ENCODE assay signal across 9 cellular contexts in the genomic region with DNA sequence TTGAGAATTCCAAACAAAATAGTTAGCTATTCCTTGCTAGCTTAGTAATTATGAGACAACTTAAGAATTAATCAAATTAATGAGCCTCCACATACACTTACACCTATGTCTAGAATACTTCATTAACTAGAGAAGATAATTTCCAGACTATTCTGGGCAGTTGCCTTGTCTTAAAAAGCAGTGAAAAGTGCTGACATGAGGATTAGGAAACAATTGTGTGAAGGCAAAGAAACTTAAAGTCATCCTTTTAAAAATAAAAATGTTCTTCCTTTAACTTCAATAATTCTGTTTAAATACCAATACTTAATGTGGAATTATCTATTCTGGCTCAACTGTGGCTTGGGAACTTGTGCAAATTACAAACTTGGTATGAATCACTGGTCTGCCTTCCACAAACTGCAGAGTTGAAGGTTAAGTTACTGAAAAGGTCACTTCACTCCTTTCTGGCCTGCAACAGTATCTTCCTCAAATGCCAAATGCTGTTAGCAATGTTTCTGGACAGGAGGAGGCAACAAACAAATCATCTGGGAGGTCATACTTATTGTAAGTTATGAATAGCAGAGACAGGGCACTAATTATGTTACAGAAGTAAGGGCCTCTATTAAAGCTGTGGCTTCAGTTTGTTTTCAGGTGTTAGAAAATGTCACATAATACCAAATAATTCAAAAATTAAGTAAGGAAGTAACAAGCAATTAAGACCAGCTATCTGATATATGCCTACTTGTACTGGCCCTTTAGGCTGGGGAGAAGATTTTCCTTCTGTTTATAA. TPM values are rescaled to one million over a fixed set of nuclear protein-coding genes. Genes with fewer than 3 reads are reported as not detected.
DNase-seq lines count a peak whose midpoint lies in the region; ATAC-seq and TF ChIP-seq lines count a peak whose summit lies in the region.
"Had no signal": no experiment of that assay in that cellular context is flagged by ENCODE, and none has a peak within 500 bp of the region (broad histone marks: within the 10 kb centered on the region; RNA-seq: fewer than 3 reads in every experiment).

No MANE protein-coding gene starts in this region.

- no peaks in the 10 kb centered on the region for H3K9me3 Mint-ChIP-seq in activated CD8-positive, alpha-beta memory T cell treated with anti-CD3 and anti-CD28 coated beads, Interleukin-2, amount 10 ng/mL, durations not matched to agents 7 days and 5 days (ENCODE audit: low read depth)
- H3K9me3 Mint-ChIP-seq in endothelial cell (ENCODE audit: unreplicated experiment) = no peaks in the 10 kb centered on the region

- H3K36me3 ChIP-seq in left lung = no peaks in the 10 kb centered on the region
- no peaks in the 10 kb centered on the region for H3K36me3 ChIP-seq in tibial artery

- H3K4me3 ChIP-seq in left lung (no peak overlapping the region), tibial artery (no peak overlapping the region)
- H3K4me3 ChIP-seq: BLaER1 had no signal

- H3K4me1 Mint-ChIP-seq in activated CD8-positive, alpha-beta memory T cell treated with anti-CD3 and anti-CD28 coated beads, Interleukin-2, amount 10 ng/mL, durations not matched to agents 7 days and 5 days = peaks cover 41% of the 10 kb centered on the region
- peaks cover 7% of the 10 kb centered on the region for H3K4me1 Mint-ChIP-seq in endothelial cell (ENCODE audit: unreplicated experiment)

- intact Hi-C loops in left lung (cut with DNase I) = no loop called here
- intact Hi-C loops in tibial artery (cut with DNase I; ENCODE audit: low total_unique reads) = no loop called here

- peak overlapping the region; percentile 52 to 63 for H3K27ac ChIP-seq in left lung
- H3K27ac ChIP-seq in tibial artery = peak overlapping the region; percentile 46 to 65
- H3K27ac ChIP-seq: BLaER1 had no signal

- peaks cover 20% of the 10 kb centered on the region for H3K36me3 Mint-ChIP-seq in activated CD8-positive, alpha-beta memory T cell treated with anti-CD3 and anti-CD28 coated beads, Interleukin-2, amount 10 ng/mL, durations not matched to agents 7 days and 5 days
- peaks cover 3% of the 10 kb centered on the region for H3K36me3 Mint-ChIP-seq in endothelial cell (ENCODE audit: low read depth, unreplicated experiment)

- DNase-seq in activated CD8-positive, alpha-beta memory T cell treated with anti-CD3 and anti-CD28 coated beads, Interleukin-2, amount 10 ng/mL, durations not matched to agents 7 days and 5 days = no peak
- DNase-seq in activated CD8-positive, alpha-beta memory T cell treated with anti-CD3 and anti-CD28 coated beads for 24 hours = no peak
- peak; percentile 78 for DNase-seq in amniotic epithelial cell (ENCODE audit: low read depth)
- DNase-seq in left lung = no peak
- no peak for DNase-seq in tibial artery
- DNase-seq in SK-N-DZ (ENCODE audit: low spot score) = no peak
- no peak for DNase-seq in endothelial cell (ENCODE audit: low spot score)
- no peak for DNase-seq in effector CD8-positive, alpha-beta T cell (lab: John Stamatoyannopoulos, UW)

- H3K27ac Mint-ChIP-seq in activated CD8-positive, alpha-beta memory T cell treated with anti-CD3 and anti-CD28 coated beads, Interleukin-2, amount 10 ng/mL, durations not matched to agents 7 days and 5 days = peak overlapping the region; percentile 40
- no peak overlapping the region for H3K27ac Mint-ChIP-seq in endothelial cell (ENCODE audit: unreplicated experiment)

- CTCF ChIA-PET in activated CD8-positive, alpha-beta memory T cell treated with anti-CD3 and anti-CD28 coated beads, Interleukin-2, amount 10 ng/mL, durations not matched to agents 7 days and 5 days (lab: Charles Lee) = interaction anchor here (0.9 to 6.5 kb wide), 5 partner anchors 11 to 95 kb away, joined by 3 to 48 read pairs (median 4); a partner anchor contains a TSS

- H3K4me3 Mint-ChIP-seq in activated CD8-positive, alpha-beta memory T cell treated with anti-CD3 and anti-CD28 coated beads, Interleukin-2, amount 10 ng/mL, durations not matched to agents 7 days and 5 days = no peak overlapping the region
- no peak overlapping the region for H3K4me3 Mint-ChIP-seq in endothelial cell (ENCODE audit: unreplicated experiment)

- ATAC-seq in activated CD8-positive, alpha-beta memory T cell treated with anti-CD3 and anti-CD28 coated beads, Interleukin-2, amount 10 ng/mL, durations not matched to agents 7 days and 5 days = no peak
- ATAC-seq in left lung = peak; percentile 45

- H3K9me3 ChIP-seq in left lung (no peaks in the 10 kb centered on the region), tibial artery (no peaks in the 10 kb centered on the region)

- TF ChIP-seq CTCF in left lung (IDR thresholded peaks at IDR 0.05) (no peak), tibial artery (IDR thresholded peaks at IDR 0.05) (no peak), endothelial cell (IDR thresholded peaks at IDR 0.05; ENCODE audit: unreplicated experiment) (no peak)

- H3K4me1 ChIP-seq in left lung (peaks cover 28 to 73% of the 10 kb centered on the region in 2 donors), tibial artery (peaks cover 8 to 53% (median 29%) of the 10 kb centered on the region in 4 donors)

- H3K27me3 ChIP-seq in left lung = no peaks in the 10 kb centered on the region
- H3K27me3 ChIP-seq in tibial artery = no peaks in the 10 kb centered on the region
- H3K27me3 ChIP-seq: BLaER1 had no signal

- H3K27me3 Mint-ChIP-seq in activated CD8-positive, alpha-beta memory T cell treated with anti-CD3 and anti-CD28 coated beads, Interleukin-2, amount 10 ng/mL, durations not matched to agents 7 days and 5 days = no peaks in the 10 kb centered on the region
- H3K27me3 Mint-ChIP-seq in endothelial cell (ENCODE audit: unreplicated experiment) = no peaks in the 10 kb centered on the region

RNA-seq across cellular contexts. Expression of a gene that starts 19.2 kb away (rescaled TPM):
- 10 to 100 TPM; 23.2 to 32.9 TPM for total RNA-seq in activated CD8-positive, alpha-beta memory T cell treated with anti-CD3 and anti-CD28 coated beads, Interleukin-2, amount 10 ng/mL, durations not matched to agents 7 days and 5 days
- total RNA-seq in left lung (10 to 100 TPM; 22.3 to 24.2 TPM), endothelial cell (ENCODE audit: unreplicated experiment) (13.7 TPM)
- polyA plus RNA-seq in SK-N-DZ (2014; cell fraction: cytosol; rRNA removed) = 4.0 and 4.5 TPM in 2 replicates
- 3.6 and 8.1 TPM in 2 replicates for polyA plus RNA-seq in SK-N-DZ (2014; cell fraction: nucleus; rRNA removed)

RNA-seq across cellular contexts. Expression of a gene that starts 50.0 kb away (rescaled TPM):
- total RNA-seq in activated CD8-positive, alpha-beta memory T cell treated with anti-CD3 and anti-CD28 coated beads, Interleukin-2, amount 10 ng/mL, durations not matched to agents 7 days and 5 days = 1 to 10 TPM; 5.5 to 5.8 TPM
- total RNA-seq in left lung (10 to 100 TPM; 34.1 to 44.5 TPM), endothelial cell (ENCODE audit: unreplicated experiment) (24.4 TPM)
- polyA plus RNA-seq in SK-N-DZ (2014; cell fraction: cytosol; rRNA removed) = 39.6 and 51.3 TPM in 2 replicates
- 83.2 and 117 TPM in 2 replicates for polyA plus RNA-seq in SK-N-DZ (2014; cell fraction: nucleus; rRNA removed)
